In the genomic region with DNA sequence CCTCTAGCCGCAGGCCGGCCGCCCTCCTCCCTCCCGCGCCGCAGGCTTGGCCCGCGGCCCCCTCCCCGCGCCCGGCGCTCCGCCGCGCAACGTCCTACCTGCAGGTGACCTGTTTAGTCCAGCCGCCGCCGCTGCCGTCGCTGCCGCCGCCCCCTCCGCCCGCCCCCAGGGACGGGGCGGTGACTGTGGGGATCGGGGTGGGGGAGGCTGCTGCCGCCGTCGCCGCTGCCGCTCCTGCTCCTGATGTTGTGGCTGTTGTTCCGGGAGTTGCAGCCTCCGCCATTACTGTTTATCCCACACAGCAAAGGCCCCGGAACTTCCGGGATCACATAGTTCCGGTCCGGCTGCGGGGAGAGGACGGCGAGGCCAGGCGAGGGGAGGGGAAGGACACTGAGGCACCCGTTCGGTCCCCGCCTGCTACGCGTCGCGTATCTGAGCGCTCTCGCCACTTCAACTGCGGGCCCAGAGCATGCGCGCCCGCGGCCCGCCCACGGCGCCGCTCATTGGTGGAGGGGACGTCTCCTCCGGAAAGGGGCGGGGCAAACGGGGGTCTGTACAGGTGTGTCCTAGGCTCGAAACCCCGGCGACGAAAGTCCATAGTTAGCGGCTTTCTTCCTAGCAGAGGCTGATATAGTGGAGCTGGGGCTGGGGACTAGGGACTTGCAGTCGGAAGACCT, we compare ENCODE assay signal across 1 cellular context.
TF ChIP-seq lines count a peak whose summit lies in the region.

A gene with protein sequence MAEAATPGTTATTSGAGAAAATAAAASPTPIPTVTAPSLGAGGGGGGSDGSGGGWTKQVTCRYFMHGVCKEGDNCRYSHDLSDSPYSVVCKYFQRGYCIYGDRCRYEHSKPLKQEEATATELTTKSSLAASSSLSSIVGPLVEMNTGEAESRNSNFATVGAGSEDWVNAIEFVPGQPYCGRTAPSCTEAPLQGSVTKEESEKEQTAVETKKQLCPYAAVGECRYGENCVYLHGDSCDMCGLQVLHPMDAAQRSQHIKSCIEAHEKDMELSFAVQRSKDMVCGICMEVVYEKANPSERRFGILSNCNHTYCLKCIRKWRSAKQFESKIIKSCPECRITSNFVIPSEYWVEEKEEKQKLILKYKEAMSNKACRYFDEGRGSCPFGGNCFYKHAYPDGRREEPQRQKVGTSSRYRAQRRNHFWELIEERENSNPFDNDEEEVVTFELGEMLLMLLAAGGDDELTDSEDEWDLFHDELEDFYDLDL (minus strand): TSS at position 444 of the 677 bp plus-strand sequence. CDS start 161 bp downstream, at position 283.

TF ChIP-seq in HepG2, 621 proteins besides CTCF, POLR2A, EP300 and RAD21 (continued from another document and continues in another):
- TF ChIP-seq, protein P1, sequence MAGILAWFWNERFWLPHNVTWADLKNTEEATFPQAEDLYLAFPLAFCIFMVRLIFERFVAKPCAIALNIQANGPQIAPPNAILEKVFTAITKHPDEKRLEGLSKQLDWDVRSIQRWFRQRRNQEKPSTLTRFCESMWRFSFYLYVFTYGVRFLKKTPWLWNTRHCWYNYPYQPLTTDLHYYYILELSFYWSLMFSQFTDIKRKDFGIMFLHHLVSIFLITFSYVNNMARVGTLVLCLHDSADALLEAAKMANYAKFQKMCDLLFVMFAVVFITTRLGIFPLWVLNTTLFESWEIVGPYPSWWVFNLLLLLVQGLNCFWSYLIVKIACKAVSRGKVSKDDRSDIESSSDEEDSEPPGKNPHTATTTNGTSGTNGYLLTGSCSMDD (CRISPR knock-in tag; IDR thresholded peaks at IDR 0.05), result no peak
- TF ChIP-seq HDAC2 (CRISPR knock-in tag; IDR thresholded peaks at IDR 0.05), result peak; percentile 51; the same call in 1 of the 2 replicates
- no peak for TF ChIP-seq ZNF891 (CRISPR knock-in tag; IDR thresholded peaks at IDR 0.05)
- peak; percentile 57; the same call in 1 of the 2 replicates for TF ChIP-seq ZNF761 (CRISPR knock-in tag; conservative IDR thresholded peaks at IDR 0.05)
- no peak for TF ChIP-seq BHLHE40 (IDR thresholded peaks at IDR 0.05; ENCODE audit: low read length)
- peak; percentile 82 for TF ChIP-seq SP4 (CRISPR knock-in tag; IDR thresholded peaks at IDR 0.05)
- TF ChIP-seq, protein P2, sequence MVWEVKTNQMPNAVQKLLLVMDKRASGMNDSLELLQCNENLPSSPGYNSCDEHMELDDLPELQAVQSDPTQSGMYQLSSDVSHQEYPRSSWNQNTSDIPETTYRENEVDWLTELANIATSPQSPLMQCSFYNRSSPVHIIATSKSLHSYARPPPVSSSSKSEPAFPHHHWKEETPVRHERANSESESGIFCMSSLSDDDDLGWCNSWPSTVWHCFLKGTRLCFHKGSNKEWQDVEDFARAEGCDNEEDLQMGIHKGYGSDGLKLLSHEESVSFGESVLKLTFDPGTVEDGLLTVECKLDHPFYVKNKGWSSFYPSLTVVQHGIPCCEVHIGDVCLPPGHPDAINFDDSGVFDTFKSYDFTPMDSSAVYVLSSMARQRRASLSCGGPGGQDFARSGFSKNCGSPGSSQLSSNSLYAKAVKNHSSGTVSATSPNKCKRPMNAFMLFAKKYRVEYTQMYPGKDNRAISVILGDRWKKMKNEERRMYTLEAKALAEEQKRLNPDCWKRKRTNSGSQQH (CRISPR knock-in tag; IDR thresholded peaks at IDR 0.05; ENCODE audit: low read depth), result peak; percentile 61; the same call in 1 of the 2 replicates
- TF ChIP-seq KDM5A (IDR thresholded peaks at IDR 0.05; ENCODE audit: borderline replicate concordance, low read length), result peak; percentile 79
- TF ChIP-seq CREB1 (IDR thresholded peaks at IDR 0.05), result peak; percentile 50; the same call in 1 of the 2 replicates
- peak; percentile 57; the same call in 1 of the 2 replicates for TF ChIP-seq CREB1 (CRISPR knock-in tag; IDR thresholded peaks at IDR 0.05)
- TF ChIP-seq, protein P3, sequence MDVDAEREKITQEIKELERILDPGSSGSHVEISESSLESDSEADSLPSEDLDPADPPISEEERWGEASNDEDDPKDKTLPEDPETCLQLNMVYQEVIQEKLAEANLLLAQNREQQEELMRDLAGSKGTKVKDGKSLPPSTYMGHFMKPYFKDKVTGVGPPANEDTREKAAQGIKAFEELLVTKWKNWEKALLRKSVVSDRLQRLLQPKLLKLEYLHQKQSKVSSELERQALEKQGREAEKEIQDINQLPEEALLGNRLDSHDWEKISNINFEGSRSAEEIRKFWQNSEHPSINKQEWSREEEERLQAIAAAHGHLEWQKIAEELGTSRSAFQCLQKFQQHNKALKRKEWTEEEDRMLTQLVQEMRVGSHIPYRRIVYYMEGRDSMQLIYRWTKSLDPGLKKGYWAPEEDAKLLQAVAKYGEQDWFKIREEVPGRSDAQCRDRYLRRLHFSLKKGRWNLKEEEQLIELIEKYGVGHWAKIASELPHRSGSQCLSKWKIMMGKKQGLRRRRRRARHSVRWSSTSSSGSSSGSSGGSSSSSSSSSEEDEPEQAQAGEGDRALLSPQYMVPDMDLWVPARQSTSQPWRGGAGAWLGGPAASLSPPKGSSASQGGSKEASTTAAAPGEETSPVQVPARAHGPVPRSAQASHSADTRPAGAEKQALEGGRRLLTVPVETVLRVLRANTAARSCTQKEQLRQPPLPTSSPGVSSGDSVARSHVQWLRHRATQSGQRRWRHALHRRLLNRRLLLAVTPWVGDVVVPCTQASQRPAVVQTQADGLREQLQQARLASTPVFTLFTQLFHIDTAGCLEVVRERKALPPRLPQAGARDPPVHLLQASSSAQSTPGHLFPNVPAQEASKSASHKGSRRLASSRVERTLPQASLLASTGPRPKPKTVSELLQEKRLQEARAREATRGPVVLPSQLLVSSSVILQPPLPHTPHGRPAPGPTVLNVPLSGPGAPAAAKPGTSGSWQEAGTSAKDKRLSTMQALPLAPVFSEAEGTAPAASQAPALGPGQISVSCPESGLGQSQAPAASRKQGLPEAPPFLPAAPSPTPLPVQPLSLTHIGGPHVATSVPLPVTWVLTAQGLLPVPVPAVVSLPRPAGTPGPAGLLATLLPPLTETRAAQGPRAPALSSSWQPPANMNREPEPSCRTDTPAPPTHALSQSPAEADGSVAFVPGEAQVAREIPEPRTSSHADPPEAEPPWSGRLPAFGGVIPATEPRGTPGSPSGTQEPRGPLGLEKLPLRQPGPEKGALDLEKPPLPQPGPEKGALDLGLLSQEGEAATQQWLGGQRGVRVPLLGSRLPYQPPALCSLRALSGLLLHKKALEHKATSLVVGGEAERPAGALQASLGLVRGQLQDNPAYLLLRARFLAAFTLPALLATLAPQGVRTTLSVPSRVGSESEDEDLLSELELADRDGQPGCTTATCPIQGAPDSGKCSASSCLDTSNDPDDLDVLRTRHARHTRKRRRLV (CRISPR knock-in tag; IDR thresholded peaks at IDR 0.05), result no peak
- peak; percentile 38; the same call in 1 of the 2 replicates for TF ChIP-seq ISL2 (CRISPR knock-in tag; IDR thresholded peaks at IDR 0.05)
- TF ChIP-seq MBNL3 (CRISPR knock-in tag; conservative IDR thresholded peaks at IDR 0.05), result no peak
- TF ChIP-seq, protein P4, sequence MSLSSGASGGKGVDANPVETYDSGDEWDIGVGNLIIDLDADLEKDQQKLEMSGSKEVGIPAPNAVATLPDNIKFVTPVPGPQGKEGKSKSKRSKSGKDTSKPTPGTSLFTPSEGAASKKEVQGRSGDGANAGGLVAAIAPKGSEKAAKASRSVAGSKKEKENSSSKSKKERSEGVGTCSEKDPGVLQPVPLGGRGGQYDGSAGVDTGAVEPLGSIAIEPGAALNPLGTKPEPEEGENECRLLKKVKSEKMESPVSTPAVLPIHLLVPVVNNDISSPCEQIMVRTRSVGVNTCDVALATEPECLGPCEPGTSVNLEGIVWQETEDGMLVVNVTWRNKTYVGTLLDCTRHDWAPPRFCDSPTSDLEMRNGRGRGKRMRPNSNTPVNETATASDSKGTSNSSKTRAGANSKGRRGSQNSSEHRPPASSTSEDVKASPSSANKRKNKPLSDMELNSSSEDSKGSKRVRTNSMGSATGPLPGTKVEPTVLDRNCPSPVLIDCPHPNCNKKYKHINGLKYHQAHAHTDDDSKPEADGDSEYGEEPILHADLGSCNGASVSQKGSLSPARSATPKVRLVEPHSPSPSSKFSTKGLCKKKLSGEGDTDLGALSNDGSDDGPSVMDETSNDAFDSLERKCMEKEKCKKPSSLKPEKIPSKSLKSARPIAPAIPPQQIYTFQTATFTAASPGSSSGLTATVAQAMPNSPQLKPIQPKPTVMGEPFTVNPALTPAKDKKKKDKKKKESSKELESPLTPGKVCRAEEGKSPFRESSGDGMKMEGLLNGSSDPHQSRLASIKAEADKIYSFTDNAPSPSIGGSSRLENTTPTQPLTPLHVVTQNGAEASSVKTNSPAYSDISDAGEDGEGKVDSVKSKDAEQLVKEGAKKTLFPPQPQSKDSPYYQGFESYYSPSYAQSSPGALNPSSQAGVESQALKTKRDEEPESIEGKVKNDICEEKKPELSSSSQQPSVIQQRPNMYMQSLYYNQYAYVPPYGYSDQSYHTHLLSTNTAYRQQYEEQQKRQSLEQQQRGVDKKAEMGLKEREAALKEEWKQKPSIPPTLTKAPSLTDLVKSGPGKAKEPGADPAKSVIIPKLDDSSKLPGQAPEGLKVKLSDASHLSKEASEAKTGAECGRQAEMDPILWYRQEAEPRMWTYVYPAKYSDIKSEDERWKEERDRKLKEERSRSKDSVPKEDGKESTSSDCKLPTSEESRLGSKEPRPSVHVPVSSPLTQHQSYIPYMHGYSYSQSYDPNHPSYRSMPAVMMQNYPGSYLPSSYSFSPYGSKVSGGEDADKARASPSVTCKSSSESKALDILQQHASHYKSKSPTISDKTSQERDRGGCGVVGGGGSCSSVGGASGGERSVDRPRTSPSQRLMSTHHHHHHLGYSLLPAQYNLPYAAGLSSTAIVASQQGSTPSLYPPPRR (CRISPR knock-in tag; IDR thresholded peaks at IDR 0.05; ENCODE audit: borderline replicate concordance), result no peak
- TF ChIP-seq, protein P5, sequence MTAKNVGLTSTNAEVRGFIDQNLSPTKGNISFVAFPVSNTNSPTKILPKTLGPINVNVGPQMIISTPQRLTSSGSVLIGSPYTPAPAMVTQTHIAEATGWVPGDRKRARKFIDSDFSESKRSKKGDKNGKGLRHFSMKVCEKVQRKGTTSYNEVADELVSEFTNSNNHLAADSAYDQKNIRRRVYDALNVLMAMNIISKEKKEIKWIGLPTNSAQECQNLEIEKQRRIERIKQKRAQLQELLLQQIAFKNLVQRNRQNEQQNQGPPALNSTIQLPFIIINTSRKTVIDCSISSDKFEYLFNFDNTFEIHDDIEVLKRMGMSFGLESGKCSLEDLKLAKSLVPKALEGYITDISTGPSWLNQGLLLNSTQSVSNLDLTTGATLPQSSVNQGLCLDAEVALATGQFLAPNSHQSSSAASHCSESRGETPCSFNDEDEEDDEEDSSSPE (CRISPR knock-in tag; IDR thresholded peaks at IDR 0.05), result peak; percentile 64; the same call in 1 of the 2 replicates
- no peak; the same call in 1 of the 2 replicates for TF ChIP-seq ZBTB42 (CRISPR knock-in tag; IDR thresholded peaks at IDR 0.05)
- TF ChIP-seq BCL6 (CRISPR knock-in tag; IDR thresholded peaks at IDR 0.05), result no peak
- TF ChIP-seq, protein P6, sequence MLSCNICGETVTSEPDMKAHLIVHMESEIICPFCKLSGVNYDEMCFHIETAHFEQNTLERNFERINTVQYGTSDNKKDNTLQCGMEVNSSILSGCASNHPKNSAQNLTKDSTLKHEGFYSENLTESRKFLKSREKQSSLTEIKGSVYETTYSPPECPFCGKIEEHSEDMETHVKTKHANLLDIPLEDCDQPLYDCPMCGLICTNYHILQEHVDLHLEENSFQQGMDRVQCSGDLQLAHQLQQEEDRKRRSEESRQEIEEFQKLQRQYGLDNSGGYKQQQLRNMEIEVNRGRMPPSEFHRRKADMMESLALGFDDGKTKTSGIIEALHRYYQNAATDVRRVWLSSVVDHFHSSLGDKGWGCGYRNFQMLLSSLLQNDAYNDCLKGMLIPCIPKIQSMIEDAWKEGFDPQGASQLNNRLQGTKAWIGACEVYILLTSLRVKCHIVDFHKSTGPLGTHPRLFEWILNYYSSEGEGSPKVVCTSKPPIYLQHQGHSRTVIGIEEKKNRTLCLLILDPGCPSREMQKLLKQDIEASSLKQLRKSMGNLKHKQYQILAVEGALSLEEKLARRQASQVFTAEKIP (CRISPR knock-in tag; IDR thresholded peaks at IDR 0.05; ENCODE audit: borderline replicate concordance), result no peak
- 0 out of 2 replicates have a peak, but pooled peaks have one; percentile 27 for TF ChIP-seq MAZ (IDR thresholded peaks at IDR 0.05; ENCODE audit: borderline replicate concordance, low read depth, low read length)
- TF ChIP-seq MAZ (CRISPR knock-in tag; IDR thresholded peaks at IDR 0.05; ENCODE audit: low read depth), result peak; percentile 80
- TF ChIP-seq CBX2 (IDR thresholded peaks at IDR 0.05; ENCODE audit: low read depth, low read length), result no peak
- TF ChIP-seq CBX2 (CRISPR knock-in tag; IDR thresholded peaks at IDR 0.05; ENCODE audit: low read depth), result no peak; the same call in 1 of the 2 replicates
- TF ChIP-seq, protein P7, sequence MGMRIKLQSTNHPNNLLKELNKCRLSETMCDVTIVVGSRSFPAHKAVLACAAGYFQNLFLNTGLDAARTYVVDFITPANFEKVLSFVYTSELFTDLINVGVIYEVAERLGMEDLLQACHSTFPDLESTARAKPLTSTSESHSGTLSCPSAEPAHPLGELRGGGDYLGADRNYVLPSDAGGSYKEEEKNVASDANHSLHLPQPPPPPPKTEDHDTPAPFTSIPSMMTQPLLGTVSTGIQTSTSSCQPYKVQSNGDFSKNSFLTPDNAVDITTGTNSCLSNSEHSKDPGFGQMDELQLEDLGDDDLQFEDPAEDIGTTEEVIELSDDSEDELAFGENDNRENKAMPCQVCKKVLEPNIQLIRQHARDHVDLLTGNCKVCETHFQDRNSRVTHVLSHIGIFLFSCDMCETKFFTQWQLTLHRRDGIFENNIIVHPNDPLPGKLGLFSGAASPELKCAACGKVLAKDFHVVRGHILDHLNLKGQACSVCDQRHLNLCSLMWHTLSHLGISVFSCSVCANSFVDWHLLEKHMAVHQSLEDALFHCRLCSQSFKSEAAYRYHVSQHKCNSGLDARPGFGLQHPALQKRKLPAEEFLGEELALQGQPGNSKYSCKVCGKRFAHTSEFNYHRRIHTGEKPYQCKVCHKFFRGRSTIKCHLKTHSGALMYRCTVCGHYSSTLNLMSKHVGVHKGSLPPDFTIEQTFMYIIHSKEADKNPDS (CRISPR knock-in tag; IDR thresholded peaks at IDR 0.05), result no peak
- peak; percentile 33 for TF ChIP-seq CBX1 (IDR thresholded peaks at IDR 0.05; ENCODE audit: low read depth)
- no peak for TF ChIP-seq NFIC (IDR thresholded peaks at IDR 0.05; ENCODE audit: low read length)
- peak; percentile 66; the same call in 1 of the 2 replicates for TF ChIP-seq REPIN1 (CRISPR knock-in tag; IDR thresholded peaks at IDR 0.05; ENCODE audit: borderline replicate concordance, low read depth)
- TF ChIP-seq, protein P8, sequence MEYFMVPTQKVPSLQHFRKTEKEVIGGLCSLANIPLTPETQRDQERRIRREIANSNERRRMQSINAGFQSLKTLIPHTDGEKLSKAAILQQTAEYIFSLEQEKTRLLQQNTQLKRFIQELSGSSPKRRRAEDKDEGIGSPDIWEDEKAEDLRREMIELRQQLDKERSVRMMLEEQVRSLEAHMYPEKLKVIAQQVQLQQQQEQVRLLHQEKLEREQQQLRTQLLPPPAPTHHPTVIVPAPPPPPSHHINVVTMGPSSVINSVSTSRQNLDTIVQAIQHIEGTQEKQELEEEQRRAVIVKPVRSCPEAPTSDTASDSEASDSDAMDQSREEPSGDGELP (IDR thresholded peaks at IDR 0.05; ENCODE audit: borderline replicate concordance, low read depth), result peak; percentile 10; the same call in 1 of the 2 replicates
- peak; percentile 78 for TF ChIP-seq ASH2L (IDR thresholded peaks at IDR 0.05; ENCODE audit: insufficient read length, low read depth, low read length)
- no peak; the same call in 1 of the 2 replicates for TF ChIP-seq ZNF143 (CRISPR knock-in tag; IDR thresholded peaks at IDR 0.05)
- peak; percentile 86; the same call in 1 of the 2 replicates for TF ChIP-seq SAFB2 (CRISPR knock-in tag; IDR thresholded peaks at IDR 0.05; ENCODE audit: borderline replicate concordance, low read depth)
- TF ChIP-seq, protein P9, sequence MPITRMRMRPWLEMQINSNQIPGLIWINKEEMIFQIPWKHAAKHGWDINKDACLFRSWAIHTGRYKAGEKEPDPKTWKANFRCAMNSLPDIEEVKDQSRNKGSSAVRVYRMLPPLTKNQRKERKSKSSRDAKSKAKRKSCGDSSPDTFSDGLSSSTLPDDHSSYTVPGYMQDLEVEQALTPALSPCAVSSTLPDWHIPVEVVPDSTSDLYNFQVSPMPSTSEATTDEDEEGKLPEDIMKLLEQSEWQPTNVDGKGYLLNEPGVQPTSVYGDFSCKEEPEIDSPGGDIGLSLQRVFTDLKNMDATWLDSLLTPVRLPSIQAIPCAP (CRISPR knock-in tag; IDR thresholded peaks at IDR 0.05; ENCODE audit: low read depth), result no peak
